8 cellular contexts compared by ENCODE assay signal in the genomic region with DNA sequence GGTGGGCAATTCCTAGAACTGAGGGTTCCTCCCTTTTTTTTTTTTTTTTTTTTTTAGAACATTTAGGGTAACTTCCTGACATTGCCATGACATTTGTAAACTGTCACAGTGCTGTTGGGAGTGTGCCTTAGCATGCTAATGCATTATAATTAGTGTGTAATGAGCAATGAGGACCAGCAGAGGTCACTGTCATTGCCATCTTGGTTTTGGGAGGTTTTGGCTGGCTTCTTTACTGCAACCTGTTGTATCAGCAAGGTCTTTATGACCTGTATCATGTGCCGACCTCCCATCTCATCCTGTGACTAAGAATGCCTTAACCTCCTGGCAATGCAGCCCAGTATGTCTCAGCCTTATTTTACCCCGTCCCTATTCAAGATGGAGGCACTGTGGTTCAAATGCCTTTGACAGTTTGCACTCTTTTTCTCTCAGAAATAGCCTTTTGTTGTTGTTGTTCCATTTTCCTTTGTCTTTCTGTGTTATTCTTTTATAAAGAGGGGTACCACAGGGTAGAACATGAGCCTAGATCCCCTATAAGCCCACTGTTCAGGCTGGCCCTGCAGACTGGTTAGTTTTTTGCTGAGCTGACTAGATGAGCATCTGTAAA.
DNase-seq lines count a peak whose midpoint lies in the region; ATAC-seq, FAIRE-seq and TF ChIP-seq lines count a peak whose summit lies in the region.

No MANE protein-coding gene starts in this region.

- H3K9ac ChIP-seq in OCI-LY1 (ENCODE audit: low read length) (no peak overlapping the region), H1 (replicated peaks in 1 of 4; ENCODE audit: extremely low read depth in 1 of 4, low read depth in 3 of 4, low read length in 3 of 4) (no peak overlapping the region)

- H3K4me3 ChIP-seq in OCI-LY1 (ENCODE audit: low read depth, low read length, poor library complexity, severe bottlenecking) (no peak overlapping the region), H1 (ENCODE audit: extremely low read depth in 1 of 4, insufficient read depth in 2 of 4, low read depth in 3 of 4, low read length in 4 of 4) (no peak overlapping the region), small intestine (ENCODE audit: low read depth in 1 of 2, low read length in 2 of 2) (no peak overlapping the region)

- H3K9me3 Mint-ChIP-seq in mesothelial cell of epicardium, result no peaks in the 10 kb centered on the region

- H3K9me2 ChIP-seq in OCI-LY1 (ENCODE audit: low read depth, low read length), result no peaks in the 10 kb centered on the region

- FAIRE-seq in H1 (lab: Jason Lieb, UNC) (peak; percentile 97), small intestine (lab: Jason Lieb, UNC) (no peak)

- no peaks in the 10 kb centered on the region; the same call in 1 of the 2 replicates for H3K23me2 ChIP-seq in H1 (ENCODE audit: low read depth, low read length)

- POLR2A ChIA-PET in H1 (lab: Charles Lee; ENCODE audit: partially characterized antibody), result no interaction called here

- 84% methylated on average over 2 of the region's 2 CpGs; no CpG with 5 or more reads in 1 of the 2 experiments for WGBS in H1 (ENCODE audit: extremely low coverage in 1 of 2, insufficient coverage in 1 of 2, insufficient read length in 1 of 2, insufficient replicate concordance in 2 of 2, low coverage in 1 of 2, low lambda C conversion rate in 2 of 2, missing lambda C conversion rate in 1 of 2), 2 experiments
- WGBS in small intestine, 3 donors, result 43 to 58% (median 55%) methylated on average over 2 of the region's 2 CpGs

- H3K36me3 Mint-ChIP-seq in mesothelial cell of epicardium, result no peaks in the 10 kb centered on the region

- no peak overlapping the region for H3K18ac ChIP-seq in H1 (ENCODE audit: extremely low read depth, low read length)

- H3K36me3 ChIP-seq in OCI-LY1 (ENCODE audit: insufficient read depth, low read length), result no peaks in the 10 kb centered on the region
- H3K36me3 ChIP-seq in H1 (ENCODE audit: control insufficient read depth in 2 of 4, insufficient read depth in 4 of 4, low read length in 3 of 4), result no peaks in the 10 kb centered on the region
- H3K36me3 ChIP-seq in small intestine (ENCODE audit: control insufficient read depth in 2 of 2, insufficient read depth in 2 of 2, low read length in 2 of 2), result no peaks in the 10 kb centered on the region

- H3K9me3 ChIP-seq in OCI-LY1 (ENCODE audit: low read length) (no peaks in the 10 kb centered on the region), H1 (ENCODE audit: insufficient read depth in 2 of 2, low read depth in 1 of 2, low read length in 1 of 2) (peaks cover 0 to 2% of the 10 kb centered on the region in 2 experiments; a peak in 1 of 4 replicates), small intestine (ENCODE audit: control insufficient read depth, low read depth) (no peaks in the 10 kb centered on the region)

- H3K4me2 ChIP-seq in OCI-LY1 (ENCODE audit: low read length) (no peak overlapping the region), H1 (ENCODE audit: insufficient read depth in 1 of 2, low read depth in 2 of 2, low read length in 2 of 2) (no peak overlapping the region)

- H3F3A ChIP-seq in OCI-LY1 (ENCODE audit: insufficient read depth, low read length), result no peaks in the 10 kb centered on the region

- H4K5ac ChIP-seq in H1 (ENCODE audit: insufficient read length, low read depth, low read length), result no peak overlapping the region

- TF ChIP-seq POLR2A in H1 (IDR thresholded peaks at IDR 0.05; ENCODE audit: control extremely low read depth in 1 of 2, low read depth in 2 of 2, low read length in 2 of 2), result no peak

- no peak overlapping the region for H3K56ac ChIP-seq in H1 (replicated peaks; ENCODE audit: insufficient read length, low read depth, low read length)

- H3K27ac ChIP-seq in OCI-LY1 (ENCODE audit: low read depth, low read length, poor library complexity, severe bottlenecking) (no peak overlapping the region), H1 (ENCODE audit: low read depth, low read length) (no peak overlapping the region), small intestine (ENCODE audit: low read depth in 1 of 2, low read length in 1 of 2) (no peak overlapping the region)

- H3K27me3 Mint-ChIP-seq in mesothelial cell of epicardium (ENCODE audit: low read depth), result peaks cover 36% of the 10 kb centered on the region

- no peak overlapping the region for H3K27ac Mint-ChIP-seq in mesothelial cell of epicardium

- peak; percentile 50 for ATAC-seq in GM21717 (IDR thresholded peaks at IDR 0.05; ENCODE audit: unreplicated experiment)

- no peak overlapping the region for H2BK120ac ChIP-seq in H1 (replicated peaks; ENCODE audit: low read depth, low read length)

- no peak overlapping the region for H2BK15ac ChIP-seq in H1 (ENCODE audit: low read length)

- no peak overlapping the region for H3K23ac ChIP-seq in H1 (ENCODE audit: insufficient read length)

- no peak overlapping the region for H2AK5ac ChIP-seq in H1 (ENCODE audit: low read depth, low read length)

- no peaks in the 10 kb centered on the region for H3K27me3 ChIP-seq in OCI-LY1 (ENCODE audit: insufficient read depth, low read length)
- H3K27me3 ChIP-seq in H1 (replicated peaks in 1 of 4; ENCODE audit: control insufficient read depth in 3 of 4, extremely low read depth in 1 of 4, insufficient read depth in 3 of 4, low read length in 3 of 4), result no peaks in the 10 kb centered on the region
- H3K27me3 ChIP-seq in small intestine (ENCODE audit: control insufficient read depth in 2 of 2, insufficient read depth in 2 of 2, low read length in 2 of 2), result peaks cover 0 to 4% of the 10 kb centered on the region in 2 donors

- H2AFZ ChIP-seq in OCI-LY1 (ENCODE audit: low read length), result no peak overlapping the region
- peak overlapping the region; percentile 18; the same call in 1 of the 2 replicates for H2AFZ ChIP-seq in H1 (ENCODE audit: low read length)

- no peak overlapping the region for H3K14ac ChIP-seq in H1 (ENCODE audit: insufficient read length)

- CTCF ChIA-PET in H1 (lab: Charles Lee; ENCODE audit: partially characterized antibody), result interaction anchor here (0.6 to 2.4 kb wide), 35 partner anchors 8 to 732 kb away, joined by 3 to 21 read pairs (median 5); no protein-coding TSS in a partner anchor

- TF ChIP-seq EP300 in H1 (IDR thresholded peaks at IDR 0.05; ENCODE audit: borderline replicate concordance in 1 of 2, low read depth in 2 of 2, low read length in 2 of 2), result no peak

- TF ChIP-seq RAD21 in H1 (IDR thresholded peaks at IDR 0.05 in 1 of 2, conservative IDR thresholded peaks at IDR 0.05 in 1 of 2; ENCODE audit: low read depth in 2 of 2, low read length in 2 of 2), result peak; percentile 21 to 39; a peak in 3 of 4 replicates

- H3K79me1 ChIP-seq in H1 (ENCODE audit: low read depth, low read length), result no peaks in the 10 kb centered on the region

- TF ChIP-seq CTCF in OCI-LY1 (IDR thresholded peaks at IDR 0.05; ENCODE audit: low read length), result peak; percentile 61; the same call in 1 of the 2 replicates
- peak in 2 of 3 experiments; percentile 59 to 68; a peak in 3 of 4 replicates for TF ChIP-seq CTCF in H1 (IDR thresholded peaks at IDR 0.05; ENCODE audit: control extremely low read depth in 1 of 3, insufficient read depth in 1 of 3, low read depth in 1 of 3, low read length in 3 of 3)
- no peak for TF ChIP-seq CTCF in mesothelial cell of epicardium (IDR thresholded peaks at IDR 0.05; ENCODE audit: unreplicated experiment)

- H4K91ac ChIP-seq in H1 (replicated peaks; ENCODE audit: insufficient read length, low read length), result no peak overlapping the region

- no peak overlapping the region for H2BK5ac ChIP-seq in H1 (ENCODE audit: low read depth, low read length)

- H3K4ac ChIP-seq in H1 (replicated peaks; ENCODE audit: insufficient read length, low read depth, low read length), result no peak overlapping the region

- H3K79me2 ChIP-seq in OCI-LY1 (ENCODE audit: insufficient read depth, low read length) (no peaks in the 10 kb centered on the region), H1 (ENCODE audit: control insufficient read depth in 1 of 2, insufficient read depth in 2 of 2, low read length in 2 of 2) (no peaks in the 10 kb centered on the region)

- H3K4me1 ChIP-seq in OCI-LY1 (ENCODE audit: insufficient read depth, low read length, severe bottlenecking) (no peaks in the 10 kb centered on the region), H1 (replicated peaks in 1 of 4; ENCODE audit: control insufficient read depth in 3 of 4, insufficient read depth in 4 of 4, low read length in 3 of 4) (peaks cover 0 to 5% (median 3%) of the 10 kb centered on the region in 4 experiments; a peak in 2 of 7 replicates), small intestine (ENCODE audit: control insufficient read depth in 2 of 2, insufficient read depth in 1 of 2, low read depth in 1 of 2, low read length in 1 of 2) (no peaks in the 10 kb centered on the region)

- peak; percentile 50 for DNase-seq in NCI-H748 (lab: John Stamatoyannopoulos, UW; ENCODE audit: unreplicated experiment)
- DNase-seq in NCI-H748 treated with DMSO at 0.1 percent for 48 hours (lab: John Stamatoyannopoulos, UW), result no peak
- DNase-seq in H1 (ENCODE audit: low read depth in 1 of 2, low spot score in 2 of 2), result no peak
- DNase-seq in small intestine, result peak; percentile 18
- DNase-seq in SK-N-DZ (ENCODE audit: low spot score), result no peak
- no peak for DNase-seq in mesothelial cell of epicardium (ENCODE audit: low spot score in 2 of 2, unreplicated experiment in 2 of 2)

- H4K20me1 ChIP-seq in OCI-LY1 (ENCODE audit: insufficient read depth, low read length) (no peaks in the 10 kb centered on the region), H1 (replicated peaks in 1 of 2; ENCODE audit: control insufficient read depth in 1 of 2, insufficient read depth in 2 of 2, low read length in 2 of 2) (no peaks in the 10 kb centered on the region)

- H2BK12ac ChIP-seq in H1 (ENCODE audit: low read depth, low read length), result no peak overlapping the region

- H2BK20ac ChIP-seq in H1 (ENCODE audit: low read length), result no peak overlapping the region

- H3K4me3 Mint-ChIP-seq in mesothelial cell of epicardium, result no peak overlapping the region

- no peaks in the 10 kb centered on the region for H3K4me1 Mint-ChIP-seq in mesothelial cell of epicardium

- H4K8ac ChIP-seq in H1 (ENCODE audit: extremely low read depth, insufficient read depth, low read length), result no peak overlapping the region

TF ChIP-seq in H1, 55 proteins besides CTCF, POLR2A, EP300 and RAD21 (continues in another document):
- TF ChIP-seq HDAC2 (IDR thresholded peaks at IDR 0.05; ENCODE audit: borderline replicate concordance in 1 of 2, low read depth in 2 of 2, low read length in 2 of 2) (no peak), SP2 (IDR thresholded peaks at IDR 0.05; ENCODE audit: low read length) (no peak), GTF2F1 (IDR thresholded peaks at IDR 0.05; ENCODE audit: borderline replicate concordance, low read depth, low read length) (no peak), EGR1 (IDR thresholded peaks at IDR 0.05; ENCODE audit: borderline replicate concordance, low read depth, low read length) (no peak), HDAC6 (IDR thresholded peaks at IDR 0.05; ENCODE audit: low read depth, low read length) (no peak), PHF8 (conservative IDR thresholded peaks at IDR 0.05; ENCODE audit: low read depth, low read length) (no peak), SIN3A (conservative IDR thresholded peaks at IDR 0.05 in 1 of 2, IDR thresholded peaks at IDR 0.05 in 1 of 2; ENCODE audit: low read depth in 1 of 2, low read length in 2 of 2) (no peak)
- TF ChIP-seq, protein P1, sequence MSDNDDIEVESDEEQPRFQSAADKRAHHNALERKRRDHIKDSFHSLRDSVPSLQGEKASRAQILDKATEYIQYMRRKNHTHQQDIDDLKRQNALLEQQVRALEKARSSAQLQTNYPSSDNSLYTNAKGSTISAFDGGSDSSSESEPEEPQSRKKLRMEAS (IDR thresholded peaks at IDR 0.05), result no peak

Comparison
In these comparisons a context has a peak if more than half of its experiments do, and no peak if none do; other contexts are left out.
1. DNase-seq: peak in NCI-H748 (single experiment) and small intestine (single experiment); none in NCI-H748 treated with DMSO at 0.1 percent for 48 hours (single experiment), H1 (0 of 2), SK-N-DZ (single experiment) and mesothelial cell of epicardium (0 of 2).